ENCODE assay signal across 13 cellular contexts in genomic region chr22:29149841-29150555, GRCh38. TPM values are rescaled to one million over a fixed set of nuclear protein-coding genes. Genes with fewer than 3 reads are reported as not detected.
DNase-seq lines count a peak whose midpoint lies in the region; ATAC-seq and TF ChIP-seq lines count a peak whose summit lies in the region.
"Had no signal": no experiment of that assay in that cellular context is flagged by ENCODE, and none has a peak within 500 bp of the region (broad histone marks: within the 10 kb centered on the region; RNA-seq: fewer than 3 reads in every experiment).

No MANE protein-coding gene starts in this region.

- H3K27ac ChIP-seq in substantia nigra (ENCODE audit: low read depth, low read length, poor library complexity, severe bottlenecking) = peak overlapping the region; percentile 77

- H3K4me3 ChIP-seq in mucosa of descending colon = no peak overlapping the region

- H3K36me3 Mint-ChIP-seq in WTC11 = no peaks in the 10 kb centered on the region
- no peaks in the 10 kb centered on the region for H3K36me3 Mint-ChIP-seq in immature natural killer cell
- H3K36me3 Mint-ChIP-seq: natural killer cell had no signal

- H3K4me1 Mint-ChIP-seq in WTC11 (peaks cover 46% of the 10 kb centered on the region), immature natural killer cell (peaks cover 5 to 6% of the 10 kb centered on the region in 2 donors)

- H3K9me3 ChIP-seq in mucosa of descending colon = no peaks in the 10 kb centered on the region

- H3K36me3 ChIP-seq in mucosa of descending colon (ENCODE audit: low read depth) = no peaks in the 10 kb centered on the region

- H3K9me3 Mint-ChIP-seq in WTC11 (no peaks in the 10 kb centered on the region), immature natural killer cell (no peaks in the 10 kb centered on the region)
- H3K9me3 Mint-ChIP-seq: CD4-positive, alpha-beta T cell; natural killer cell; stimulated activated naive CD8-positive, alpha-beta T cell treated with anti-CD3 and anti-CD28 coated beads, Interleukin-15, Interleukin-2, amounts not matched to agents 100 ng/mL and 50 ng/mL, for 24 hours had no signal

- intact Hi-C loops in mucosa of descending colon (cut with DNase I, micrococcal nuclease) = no loop called here

- H3K4me1 ChIP-seq in mucosa of descending colon (ENCODE audit: low read depth) = peaks cover 3% of the 10 kb centered on the region

- TF ChIP-seq CTCF in WTC11 (IDR thresholded peaks at IDR 0.05) (no peak), mucosa of descending colon (IDR thresholded peaks at IDR 0.05) (no peak)

- no peak overlapping the region for H3K27ac Mint-ChIP-seq in WTC11
- no peak overlapping the region for H3K27ac Mint-ChIP-seq in immature natural killer cell
- H3K27ac Mint-ChIP-seq: CD4-positive, alpha-beta T cell; natural killer cell; stimulated activated naive CD8-positive, alpha-beta T cell treated with anti-CD3 and anti-CD28 coated beads, Interleukin-15, Interleukin-2, amounts not matched to agents 100 ng/mL and 50 ng/mL, for 24 hours had no signal

- no peak overlapping the region for H3K4me3 Mint-ChIP-seq in WTC11
- no peak overlapping the region for H3K4me3 Mint-ChIP-seq in immature natural killer cell
- H3K4me3 Mint-ChIP-seq: CD4-positive, alpha-beta T cell; natural killer cell; stimulated activated naive CD8-positive, alpha-beta T cell treated with anti-CD3 and anti-CD28 coated beads, Interleukin-15, Interleukin-2, amounts not matched to agents 100 ng/mL and 50 ng/mL, for 24 hours had no signal

- POLR2A ChIA-PET in WTC11 (lab: Charles Lee) = no interaction called here

- H3K27me3 Mint-ChIP-seq in WTC11 (ENCODE audit: low read depth) = no peaks in the 10 kb centered on the region
- H3K27me3 Mint-ChIP-seq in immature natural killer cell (ENCODE audit: low read depth in 3 of 3) = peaks cover 9 to 10% (median 9%) of the 10 kb centered on the region in 3 donors

- no peak for DNase-seq in WTC11 (ENCODE audit: low spot score)
- peak; percentile 82 for DNase-seq in globus pallidus (ENCODE audit: low spot score)
- peak in 2 of 3 donors; percentile 20 to 27 for DNase-seq in mucosa of descending colon
- DNase-seq in substantia nigra (lab: John Stamatoyannopoulos, UW) = peak in 41 of 49 donors; percentile 21 to 79 (median 57)
- DNase-seq in SK-N-DZ (ENCODE audit: low spot score) = no peak
- DNase-seq in immature natural killer cell = no peak
- no peak for DNase-seq in stimulated activated naive CD4-positive, alpha-beta T cell (lab: John Stamatoyannopoulos, UW)
- DNase-seq: natural killer cell; NCI-H446 treated with DMSO at 0.1 percent for 48 hours; stimulated activated CD4-positive, alpha-beta T cell treated with anti-CD3 and anti-CD28 coated beads, Interleukin-1b, Interleukin-23, amount 100 ng/mL, for 48 hours had no signal

- CTCF ChIA-PET in WTC11 (lab: Charles Lee) = interaction anchor here (0.7 to 1.3 kb wide), 3 partner anchors 55 to 236 kb away, joined by 3 read pairs; no protein-coding TSS in a partner anchor

- ATAC-seq in WTC11 (no peak), mucosa of descending colon (no peak), HG03520 (IDR thresholded peaks at IDR 0.05; ENCODE audit: unreplicated experiment) (no peak)
- ATAC-seq: natural killer cell had no signal

TF ChIP-seq in WTC11, 78 proteins besides CTCF, POLR2A, EP300 and RAD21:
- TF ChIP-seq, protein P1, sequence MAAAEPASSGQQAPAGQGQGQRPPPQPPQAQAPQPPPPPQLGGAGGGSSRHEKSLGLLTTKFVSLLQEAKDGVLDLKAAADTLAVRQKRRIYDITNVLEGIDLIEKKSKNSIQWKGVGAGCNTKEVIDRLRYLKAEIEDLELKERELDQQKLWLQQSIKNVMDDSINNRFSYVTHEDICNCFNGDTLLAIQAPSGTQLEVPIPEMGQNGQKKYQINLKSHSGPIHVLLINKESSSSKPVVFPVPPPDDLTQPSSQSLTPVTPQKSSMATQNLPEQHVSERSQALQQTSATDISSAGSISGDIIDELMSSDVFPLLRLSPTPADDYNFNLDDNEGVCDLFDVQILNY (CRISPR knock-in tag; IDR thresholded peaks at IDR 0.05) = no peak
- TF ChIP-seq, protein P2, sequence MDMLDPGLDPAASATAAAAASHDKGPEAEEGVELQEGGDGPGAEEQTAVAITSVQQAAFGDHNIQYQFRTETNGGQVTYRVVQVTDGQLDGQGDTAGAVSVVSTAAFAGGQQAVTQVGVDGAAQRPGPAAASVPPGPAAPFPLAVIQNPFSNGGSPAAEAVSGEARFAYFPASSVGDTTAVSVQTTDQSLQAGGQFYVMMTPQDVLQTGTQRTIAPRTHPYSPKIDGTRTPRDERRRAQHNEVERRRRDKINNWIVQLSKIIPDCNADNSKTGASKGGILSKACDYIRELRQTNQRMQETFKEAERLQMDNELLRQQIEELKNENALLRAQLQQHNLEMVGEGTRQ (CRISPR knock-in tag; IDR thresholded peaks at IDR 0.05) = peak; percentile 45; the same call in 1 of the 2 replicates
TF ChIP-seq in WTC11: peak in this region for 1.

RNA-seq across cellular contexts. Expression of gene EMID1, which starts 55.7 kb away (rescaled TPM):
- total RNA-seq in WTC11 (2021) = 6.0 to 8.6 TPM (median 6.1 TPM) in 3 replicates
- 1 to 10 TPM; 1.6 to 4.3 (median 3.0) TPM for total RNA-seq in mucosa of descending colon
- 3.9 and 4.1 TPM in 2 replicates for polyA plus RNA-seq in SK-N-DZ (2014; cell fraction: cytosol; rRNA removed)
- 3.2 and 3.3 TPM in 2 replicates for polyA plus RNA-seq in SK-N-DZ (2014; cell fraction: nucleus; rRNA removed)
- polyA plus RNA-seq in immature natural killer cell = under 1 TPM in 2 of 3 donors, not detected in 1; 0.29 to 0.91 TPM
- total RNA-seq: CD4-positive, alpha-beta T cell had no signal

Comparison
In these comparisons a context has a peak if more than half of its experiments do, and no peak if none do; other contexts are left out.
1. DNase-seq: peak in globus pallidus (single experiment), mucosa of descending colon (2 of 3) and substantia nigra (41 of 49); none in WTC11 (single experiment), SK-N-DZ (single experiment), immature natural killer cell (0 of 3) and stimulated activated naive CD4-positive, alpha-beta T cell (0 of 6).